Comparison of ENCODE assay signal across 13 cellular contexts in the genomic region with DNA sequence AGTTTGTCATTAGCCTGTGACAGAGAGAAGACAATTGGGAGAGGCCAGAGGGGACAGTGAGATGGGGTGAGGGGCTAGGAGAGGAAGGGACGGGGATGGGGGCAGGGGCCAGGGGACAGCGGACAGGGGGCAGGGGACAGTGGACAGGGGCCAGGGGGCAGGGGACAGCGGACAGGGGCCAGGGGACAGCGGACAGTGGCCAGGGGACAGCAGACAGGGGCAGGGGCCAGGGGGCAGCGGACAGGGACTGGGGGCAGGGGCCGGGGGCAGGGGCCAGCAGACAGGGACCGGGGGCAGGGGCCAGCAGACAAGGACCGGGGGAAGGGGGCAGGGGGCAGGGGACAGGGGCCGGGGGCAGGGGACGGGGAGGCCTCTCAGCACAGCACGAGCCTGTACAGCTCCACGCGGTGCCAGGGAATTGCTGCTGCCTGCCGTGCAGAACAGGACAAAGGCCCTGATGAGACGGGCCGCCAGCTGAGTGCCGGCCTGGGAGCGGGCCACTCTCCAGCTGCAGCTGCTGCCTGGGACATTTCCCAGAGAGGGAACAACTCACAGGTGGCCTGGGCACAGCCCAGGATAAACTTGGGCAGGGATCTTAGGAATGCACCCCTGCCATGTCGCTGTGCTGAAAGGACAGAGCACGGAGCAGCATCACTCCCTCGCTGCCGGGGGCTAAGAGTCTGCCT. TPM values are rescaled to one million over a fixed set of nuclear protein-coding genes. Genes with fewer than 3 reads are reported as not detected.
DNase-seq lines count a peak whose midpoint lies in the region; ATAC-seq, FAIRE-seq and TF ChIP-seq lines count a peak whose summit lies in the region.
"Had no signal": no experiment of that assay in that cellular context is flagged by ENCODE, and none has a peak within 500 bp of the region (broad histone marks: within the 10 kb centered on the region; RNA-seq: fewer than 3 reads in every experiment).

No MANE protein-coding gene starts in this region.

- no peaks in the 10 kb centered on the region for H3K27me3 ChIP-seq in ectodermal cell (ENCODE audit: control insufficient read depth, insufficient read depth, low read length, poor library complexity, severe bottlenecking)

- peak overlapping the region; percentile 60 for H3K27ac ChIP-seq in ectodermal cell (ENCODE audit: insufficient read depth, low read depth, low read length, poor library complexity, severe bottlenecking)

- ATAC-seq in GM21390 (IDR thresholded peaks at IDR 0.05; ENCODE audit: unreplicated experiment) = no peak

- DNase-seq in activated effector memory CD4-positive, alpha-beta T cell treated with anti-CD3 and anti-CD28 coated beads, Interleukin-2, amount 50 U/mL, for 16 hours = peak; percentile 56
- DNase-seq in activated effector memory CD4-positive, alpha-beta T cell treated with Interleukin-2 at 50 U/mL for 16 hours = no peak
- peak; percentile 84 for DNase-seq in myocyte (ENCODE audit: low read depth)
- DNase-seq in superior temporal gyrus (ENCODE audit: extremely low spot score) = peak; percentile 91
- no peak for DNase-seq in HCEC 1CT
- DNase-seq in H54 (ENCODE audit: insufficient read length, low spot score) = no peak
- DNase-seq: activated CD8-positive, alpha-beta memory T cell treated with anti-CD3 and anti-CD28 coated beads, Interleukin-2, amount 50 U/mL, for 4 hours; amniotic stem cell; naive B cell; NCI-H2029 treated with DMSO at 0.1 percent for 48 hours; stimulated activated CD4-positive, alpha-beta T cell treated with anti-CD3 and anti-CD28 coated beads, Interleukin-2, amount 100 ng/mL, for 48 hours had no signal

- 35 to 42% methylated on average over 22 of the region's 22 CpGs for WGBS in ectodermal cell, 2 experiments

- peaks cover 21% of the 10 kb centered on the region for H3K4me1 ChIP-seq in ectodermal cell (ENCODE audit: control insufficient read depth, insufficient read depth, low read length)

- H3K9me3 ChIP-seq in ectodermal cell (ENCODE audit: control insufficient read depth, low read length) = no peaks in the 10 kb centered on the region

- no peak for FAIRE-seq in H54 (lab: Jason Lieb, UNC)

- H3K36me3 ChIP-seq in ectodermal cell (ENCODE audit: control insufficient read depth, insufficient read depth, low read length) = peaks cover 13% of the 10 kb centered on the region

- no peak for TF ChIP-seq POLR2A in H54 (IDR thresholded peaks at IDR 0.05; ENCODE audit: low read depth, low read length)

- no peak overlapping the region for H3K4me3 ChIP-seq in ectodermal cell (ENCODE audit: insufficient read depth, low read depth, low read length)

RNA-seq across cellular contexts. Expression of gene CENPO, which starts 38.7 kb away (rescaled TPM):
- 59.7 TPM for polyA plus RNA-seq in ectodermal cell (2013, experiment 1 of 4)
- polyA plus RNA-seq in ectodermal cell (2013, experiment 2 of 4) = 57.6 TPM
- polyA plus RNA-seq in ectodermal cell (2013, experiment 3 of 4) = 37.4 TPM
- 40.3 TPM for polyA plus RNA-seq in ectodermal cell (2013, experiment 4 of 4)
- total RNA-seq in myocyte = 8.2 and 8.3 TPM in 2 replicates
- 7.2 TPM for polyA plus RNA-seq in myocyte (2012)

RNA-seq across cellular contexts. Expression of gene PTRHD1, which starts 38.7 kb away (rescaled TPM):
- 51.7 TPM for polyA plus RNA-seq in ectodermal cell (2013, experiment 1 of 4)
- polyA plus RNA-seq in ectodermal cell (2013, experiment 2 of 4) = 48.3 TPM
- polyA plus RNA-seq in ectodermal cell (2013, experiment 3 of 4) = 54.3 TPM
- 52.3 TPM for polyA plus RNA-seq in ectodermal cell (2013, experiment 4 of 4)
- 13.7 and 20.2 TPM in 2 replicates for total RNA-seq in myocyte
- 38.0 TPM for polyA plus RNA-seq in myocyte (2012)

Comparison
In these comparisons a context has a peak if more than half of its experiments do, and no peak if none do; other contexts are left out.
1. DNase-seq: peak in activated effector memory CD4-positive, alpha-beta T cell treated with anti-CD3 and anti-CD28 coated beads, Interleukin-2, amount 50 U/mL, for 16 hours (single experiment), myocyte (single experiment) and superior temporal gyrus (single experiment); none in activated effector memory CD4-positive, alpha-beta T cell treated with Interleukin-2 at 50 U/mL for 16 hours (single experiment), HCEC 1CT (single experiment) and H54 (single experiment).